ENCODE assay signal across 8 cellular contexts in genomic region chr7:139016931-139017511, GRCh38. TPM values are rescaled to one million over a fixed set of nuclear protein-coding genes. Genes with fewer than 3 reads are reported as not detected.
A peak's percentile ranks its signal among the peaks of the same experiment; 100 is the strongest.
DNase-seq lines count a peak whose midpoint lies in the region; ATAC-seq and TF ChIP-seq lines count a peak whose summit lies in the region.

No MANE protein-coding gene starts in this region.

- H3K4me3 Mint-ChIP-seq in activated T-cell treated with anti-CD3 and anti-CD28 coated beads, Interleukin-2, amount 50 U/mL, for 4 hours = no peak overlapping the region

- H3K9me3 Mint-ChIP-seq in activated T-cell treated with anti-CD3 and anti-CD28 coated beads, Interleukin-2, amount 50 U/mL, for 4 hours = no peaks in the 10 kb centered on the region

- H3K4me1 ChIP-seq in KMS-11 (ENCODE audit: low read depth, poor library complexity, severe bottlenecking) = no peaks in the 10 kb centered on the region
- H3K4me1 ChIP-seq in Peyer's patch = no peaks in the 10 kb centered on the region
- peaks cover 0 to 8% (median 0%) of the 10 kb centered on the region in 4 donors for H3K4me1 ChIP-seq in tibial nerve

- H3K4me1 Mint-ChIP-seq in activated T-cell treated with anti-CD3 and anti-CD28 coated beads, Interleukin-2, amount 50 U/mL, for 4 hours (ENCODE audit: low read depth) = peaks cover 3% of the 10 kb centered on the region

- no peak overlapping the region for H3K27ac ChIP-seq in KMS-11
- no peak overlapping the region for H3K27ac ChIP-seq in Peyer's patch
- H3K27ac ChIP-seq in tibial nerve = no peak overlapping the region

- H3K27me3 ChIP-seq in KMS-11 (ENCODE audit: insufficient read depth, low read depth) (no peaks in the 10 kb centered on the region), Peyer's patch (no peaks in the 10 kb centered on the region), tibial nerve (no peaks in the 10 kb centered on the region)

- H3K27me3 Mint-ChIP-seq in activated T-cell treated with anti-CD3 and anti-CD28 coated beads, Interleukin-2, amount 50 U/mL, for 4 hours (ENCODE audit: low read depth) = no peaks in the 10 kb centered on the region

- 29 to 30% methylated on average over 7 of the region's 7 CpGs for WGBS in tibial nerve, 2 donors

- H2AFZ ChIP-seq in KMS-11 (ENCODE audit: low read depth) = peak overlapping the region; percentile 45

- ATAC-seq in GM21619 (IDR thresholded peaks at IDR 0.05; ENCODE audit: unreplicated experiment) = peak; percentile 92
- peak; percentile 89 to 92 for ATAC-seq in activated T-cell treated with anti-CD3 and anti-CD28 coated beads, Interleukin-2, amount 50 U/mL, for 4 hours

- no peak for TF ChIP-seq EP300 in tibial nerve (IDR thresholded peaks at IDR 0.05)

- H3K4me3 ChIP-seq in KMS-11 (IDR thresholded peaks at IDR 0.05; ENCODE audit: insufficient read depth, low read depth, low read length) (no peak overlapping the region), Peyer's patch (no peak overlapping the region), tibial nerve (no peak overlapping the region)

- H3K36me3 Mint-ChIP-seq in activated T-cell treated with anti-CD3 and anti-CD28 coated beads, Interleukin-2, amount 50 U/mL, for 4 hours (ENCODE audit: insufficient read depth) = no peaks in the 10 kb centered on the region

- H3K36me3 ChIP-seq in KMS-11 (ENCODE audit: insufficient read depth) = no peaks in the 10 kb centered on the region
- H3K36me3 ChIP-seq in Peyer's patch = no peaks in the 10 kb centered on the region
- peaks cover 0 to under 1% (median 0%) of the 10 kb centered on the region in 3 donors for H3K36me3 ChIP-seq in tibial nerve

- peak; percentile 91 for TF ChIP-seq CTCF in KMS-11 (conservative IDR thresholded peaks at IDR 0.05; ENCODE audit: low read depth, low read length)
- TF ChIP-seq CTCF in Peyer's patch (IDR thresholded peaks at IDR 0.05) = peak; percentile 35 to 74 (median 64)
- peak; percentile 47 to 67 (median 51) for TF ChIP-seq CTCF in tibial nerve (IDR thresholded peaks at IDR 0.05)

- H3K9me3 ChIP-seq in Peyer's patch (no peaks in the 10 kb centered on the region), tibial nerve (no peaks in the 10 kb centered on the region)

- DNase-seq in Daoy (ENCODE audit: low read depth) = peak; percentile 68
- peak in 2 of 3 donors; percentile 46 to 83 for DNase-seq in Peyer's patch
- peak; percentile 61 for DNase-seq in activated T-cell treated with anti-CD3 and anti-CD28 coated beads, Interleukin-2, amount 50 U/mL, for 4 hours
- DNase-seq in fibroblast of peridontal ligament (ENCODE audit: extremely low read depth) = peak; percentile 77
- peak; percentile 42 for DNase-seq in occipital lobe (lab: John Stamatoyannopoulos, UW)
- peak; percentile 33 to 72 for DNase-seq in tibial nerve (ENCODE audit: low spot score in 2 of 2)

- no peak overlapping the region for H3K9ac ChIP-seq in KMS-11

- H4K20me1 ChIP-seq in KMS-11 (ENCODE audit: insufficient read depth) = no peaks in the 10 kb centered on the region

- no peaks in the 10 kb centered on the region for H3K79me2 ChIP-seq in KMS-11 (ENCODE audit: insufficient read depth, low read depth)

- TF ChIP-seq POLR2A in Peyer's patch (IDR thresholded peaks at IDR 0.05) (no peak), tibial nerve (IDR thresholded peaks at IDR 0.05) (no peak)

- H3K4me2 ChIP-seq in KMS-11 = peak overlapping the region; percentile 4; the same call in 1 of the 2 replicates

RNA-seq across cellular contexts. Expression of gene ZC3HAV1L, which starts 18.8 kb away (rescaled TPM):
- total RNA-seq in Daoy (2014; rRNA removed; shearing (Covaris generic)) = 5.4 and 7.9 TPM in 2 replicates
- total RNA-seq in Peyer's patch (10 to 100 TPM in 3 of 4 donors, 1 to 10 TPM in 1; 7.7 to 25.6 (median 13.6) TPM), occipital lobe (10.8 TPM), tibial nerve (10 to 100 TPM; 36.9 to 68.8 (median 53.1) TPM)
- 1 to 10 TPM; 7.0 to 8.3 (median 7.3) TPM for total RNA-seq in activated T-cell treated with anti-CD3 and anti-CD28 coated beads, Interleukin-2, amount 50 U/mL, for 4 hours

RNA-seq across cellular contexts. Expression of gene KIAA1549, which starts 35.8 kb away (rescaled TPM):
- total RNA-seq in Daoy (2014; rRNA removed; shearing (Covaris generic)) = 1.8 and 2.0 TPM in 2 replicates
- total RNA-seq in Peyer's patch (1 to 10 TPM; 1.6 to 5.0 (median 3.3) TPM), occipital lobe (28.4 TPM), tibial nerve (1 to 10 TPM; 1.6 to 2.4 (median 1.7) TPM)
- total RNA-seq in activated T-cell treated with anti-CD3 and anti-CD28 coated beads, Interleukin-2, amount 50 U/mL, for 4 hours = under 1 TPM; 0.27 to 0.53 (median 0.46) TPM
